Comparison of ENCODE assay signal across 26 cellular contexts in the genomic region with DNA sequence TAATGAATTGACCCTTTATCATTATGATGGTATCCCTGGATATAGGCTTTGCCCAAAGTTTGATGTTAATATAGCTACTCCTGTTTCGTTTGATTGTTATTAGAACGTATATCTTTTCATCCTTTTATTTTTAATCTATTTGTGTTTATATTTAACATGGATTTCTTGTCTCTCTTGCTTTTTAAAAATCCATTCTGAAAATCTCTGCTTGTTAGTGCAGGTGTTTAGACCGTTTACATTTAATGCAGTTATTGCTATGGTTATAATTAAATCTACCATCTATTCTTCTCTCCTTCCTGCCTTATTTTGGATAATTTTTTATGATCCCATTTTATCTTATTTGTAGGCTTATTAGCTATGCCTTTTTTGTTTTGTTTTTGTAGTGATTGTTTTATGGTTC.
"Had no signal": no experiment of that assay in that cellular context is flagged by ENCODE, and none has a peak within 500 bp of the region (broad histone marks: within the 10 kb centered on the region; RNA-seq: fewer than 3 reads in every experiment).

No MANE protein-coding gene starts in this region.

- H3K27me3 ChIP-seq: colonic mucosa, esophagus squamous epithelium, gastrocnemius medialis, heart right ventricle, left lung had no signal

- H3K4me1 ChIP-seq: colonic mucosa, esophagus squamous epithelium had no signal

- FAIRE-seq: endometrium, islet of Langerhans, keratinocyte had no signal

- H3K36me3 ChIP-seq: colonic mucosa had no signal

- ATAC-seq: effector memory CD8-positive, alpha-beta T cell; esophagus mucosa; gastrocnemius medialis; heart right ventricle; left cardiac atrium; left lung; lower lobe of right lung; mucosa of descending colon; naive thymus-derived CD8-positive, alpha-beta T cell had no signal

- H3K27ac ChIP-seq: colonic mucosa, epithelial cell of prostate, esophagus squamous epithelium, left lung, lower lobe of right lung had no signal

- DNase-seq: colonic mucosa; cortex of kidney; effector CD8-positive, alpha-beta T cell; effector memory CD8-positive, alpha-beta T cell; endodermal cell; erythroblast; esophagus squamous epithelium; foreskin fibroblast; foreskin melanocyte; gastrocnemius medialis; glutamatergic neuron; head of caudate nucleus; heart right ventricle; hippocampal formation; left cardiac atrium; left lung; lower lobe of right lung; mesenchymal stem cell; mucosa of descending colon; naive B cell; naive thymus-derived CD8-positive, alpha-beta T cell had no signal

- H3K4me3 ChIP-seq: colonic mucosa, esophagus squamous epithelium, gastrocnemius medialis, heart right ventricle, left lung, lower lobe of right lung, mucosa of descending colon had no signal

- H3K9me3 ChIP-seq: colonic mucosa, gastrocnemius medialis, lower lobe of right lung, mucosa of descending colon had no signal
